ENCODE assay signal across 23 cellular contexts in the genomic region with DNA sequence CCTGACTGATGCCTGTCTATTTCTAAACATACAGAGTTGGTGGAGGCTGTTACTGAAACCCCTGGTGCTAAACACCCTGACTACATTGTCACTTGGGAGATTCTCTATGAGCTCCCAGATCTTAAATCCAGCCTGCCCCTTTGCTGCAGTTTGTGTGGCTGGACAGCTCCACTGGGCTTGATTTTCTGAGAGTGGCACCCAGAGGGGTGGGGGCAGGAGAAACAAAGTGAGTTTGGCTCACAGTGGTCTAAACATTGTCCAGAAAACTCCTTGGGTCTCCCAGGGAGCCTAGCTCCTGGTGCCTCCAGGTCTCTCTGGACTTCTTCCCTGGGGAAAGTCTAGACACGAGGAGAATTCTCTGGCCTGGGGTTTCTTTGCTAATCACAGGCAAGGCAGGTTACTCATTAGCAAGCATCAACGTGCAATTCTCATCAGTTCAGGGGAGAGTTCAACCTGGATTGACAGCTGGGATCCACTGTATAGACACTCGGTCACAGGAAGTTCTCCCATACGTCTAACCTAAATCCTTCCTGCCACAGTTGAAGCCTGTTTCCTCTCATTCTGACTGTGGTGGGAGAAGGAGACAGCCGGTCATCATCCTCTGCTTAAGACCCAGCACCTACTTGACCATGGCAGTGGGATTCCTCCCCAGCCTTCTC. TPM values are rescaled to one million over a fixed set of nuclear protein-coding genes. Genes with fewer than 3 reads are reported as not detected.
"Had no signal": no experiment of that assay in that cellular context is flagged by ENCODE, and none has a peak within 500 bp of the region (broad histone marks: within the 10 kb centered on the region; RNA-seq: fewer than 3 reads in every experiment).

No MANE protein-coding gene starts in this region.

- H3K36me3 ChIP-seq: esophagus squamous epithelium, gastrocnemius medialis, ovary, prostate gland, upper lobe of right lung had no signal

- ATAC-seq: activated naive CD8-positive, alpha-beta T cell treated with anti-CD3 and anti-CD28 coated beads, Interleukin-2, amount 50 U/mL, for 24 hours; body of pancreas; gastrocnemius medialis; naive thymus-derived CD8-positive, alpha-beta T cell; stimulated activated naive CD8-positive, alpha-beta T cell treated with anti-CD3 and anti-CD28 coated beads, Interleukin-15, Interleukin-2, amounts not matched to agents 100 U/mL and 50 U/mL, for 24 hours; T-helper 17 cell; upper lobe of right lung had no signal

- H3K9me3 Mint-ChIP-seq: activated CD4-positive, alpha-beta memory T cell treated with anti-CD3 and anti-CD28 coated beads, Interleukin-2, amount 10 ng/mL, durations not matched to agents 7 days and 5 days; activated naive CD8-positive, alpha-beta T cell treated with anti-CD3 and anti-CD28 coated beads, Interleukin-2, amount 50 U/mL, for 24 hours; activated T-helper 1 cell treated with anti-CD3 and anti-CD28 coated beads, Interleukin-12 subunit alpha, Interleukin-12 subunit beta, Interleukin-2, Interleukin-4 antibody, amounts not matched to agents 30 ng/mL and 10 ng/mL and 1 ng/mL, durations not matched to agents 14 hours and 24 hours and 36 hours; naive thymus-derived CD8-positive, alpha-beta T cell had no signal

- H3K27ac ChIP-seq: body of pancreas, esophagus squamous epithelium, ovary, prostate gland, upper lobe of right lung had no signal

- DNase-seq: activated CD4-positive, alpha-beta memory T cell treated with anti-CD3 and anti-CD28 coated beads, Interleukin-2, amount 10 ng/mL, durations not matched to agents 7 days and 5 days; activated CD4-positive, alpha-beta T cell treated with anti-CD3 and anti-CD28 coated beads for 48 hours; activated gamma-delta T cell; activated naive CD4-positive, alpha-beta T cell treated with anti-CD3 and anti-CD28 coated beads, Interleukin-2, amount 50 U/mL, for 16 hours; activated naive CD8-positive, alpha-beta T cell treated with anti-CD3 and anti-CD28 coated beads, Interleukin-2, amount 50 U/mL, for 24 hours; anterior cingulate cortex; body of pancreas; caudate nucleus; effector memory CD4-positive, alpha-beta T cell; esophagus squamous epithelium; gastrocnemius medialis; islet precursor cell; naive thymus-derived CD8-positive, alpha-beta T cell; ovary; stimulated activated CD4-positive, alpha-beta T cell treated with anti-CD3 and anti-CD28 coated beads, Interleukin-4, amount 100 ng/mL, for 24 hours; stimulated activated naive CD8-positive, alpha-beta T cell treated with anti-CD3 and anti-CD28 coated beads, Interleukin-15, Interleukin-2, amounts not matched to agents 100 U/mL and 50 U/mL, for 24 hours; SW 1271; T-helper 17 cell; upper lobe of right lung had no signal

- H3K9me3 ChIP-seq: body of pancreas, esophagus squamous epithelium, gastrocnemius medialis, ovary, prostate gland, upper lobe of right lung had no signal

- H3K27ac Mint-ChIP-seq: activated CD4-positive, alpha-beta memory T cell treated with anti-CD3 and anti-CD28 coated beads, Interleukin-2, amount 10 ng/mL, durations not matched to agents 7 days and 5 days; activated naive CD8-positive, alpha-beta T cell treated with anti-CD3 and anti-CD28 coated beads, Interleukin-2, amount 50 U/mL, for 24 hours; activated T-helper 1 cell treated with anti-CD3 and anti-CD28 coated beads, Interleukin-12 subunit alpha, Interleukin-12 subunit beta, Interleukin-2, Interleukin-4 antibody, amounts not matched to agents 30 ng/mL and 10 ng/mL and 1 ng/mL, durations not matched to agents 14 hours and 24 hours and 36 hours; T-helper 17 cell had no signal

- H3K36me3 Mint-ChIP-seq: naive thymus-derived CD8-positive, alpha-beta T cell had no signal

- H3K4me3 Mint-ChIP-seq: activated CD4-positive, alpha-beta memory T cell treated with anti-CD3 and anti-CD28 coated beads, Interleukin-2, amount 10 ng/mL, durations not matched to agents 7 days and 5 days; activated naive CD8-positive, alpha-beta T cell treated with anti-CD3 and anti-CD28 coated beads, Interleukin-2, amount 50 U/mL, for 24 hours; activated T-helper 1 cell treated with anti-CD3 and anti-CD28 coated beads, Interleukin-12 subunit alpha, Interleukin-12 subunit beta, Interleukin-2, Interleukin-4 antibody, amounts not matched to agents 30 ng/mL and 10 ng/mL and 1 ng/mL, durations not matched to agents 14 hours and 24 hours and 36 hours; T-helper 17 cell had no signal

- H3K4me3 ChIP-seq: body of pancreas, esophagus squamous epithelium, gastrocnemius medialis, lung, ovary, prostate gland, upper lobe of right lung had no signal

RNA-seq across cellular contexts. Expression of a gene that starts 7.1 kb away (rescaled TPM):
- total RNA-seq: activated CD4-positive, alpha-beta memory T cell treated with anti-CD3 and anti-CD28 coated beads, Interleukin-2, amount 10 ng/mL, durations not matched to agents 7 days and 5 days; T-helper 17 cell had no signal
- polyA plus RNA-seq: naive thymus-derived CD8-positive, alpha-beta T cell had no signal

RNA-seq across cellular contexts. Expression of a gene that starts 31.2 kb away (rescaled TPM):
- polyA plus RNA-seq: naive thymus-derived CD8-positive, alpha-beta T cell had no signal

RNA-seq across cellular contexts. Expression of a gene that starts 48.0 kb away (rescaled TPM):
- total RNA-seq: activated CD4-positive, alpha-beta memory T cell treated with anti-CD3 and anti-CD28 coated beads, Interleukin-2, amount 10 ng/mL, durations not matched to agents 7 days and 5 days; gastrocnemius medialis; naive thymus-derived CD8-positive, alpha-beta T cell; subcutaneous adipose tissue; upper lobe of right lung had no signal
- polyA plus RNA-seq: naive thymus-derived CD8-positive, alpha-beta T cell had no signal
